8 cellular contexts compared by ENCODE assay signal in the genomic region with DNA sequence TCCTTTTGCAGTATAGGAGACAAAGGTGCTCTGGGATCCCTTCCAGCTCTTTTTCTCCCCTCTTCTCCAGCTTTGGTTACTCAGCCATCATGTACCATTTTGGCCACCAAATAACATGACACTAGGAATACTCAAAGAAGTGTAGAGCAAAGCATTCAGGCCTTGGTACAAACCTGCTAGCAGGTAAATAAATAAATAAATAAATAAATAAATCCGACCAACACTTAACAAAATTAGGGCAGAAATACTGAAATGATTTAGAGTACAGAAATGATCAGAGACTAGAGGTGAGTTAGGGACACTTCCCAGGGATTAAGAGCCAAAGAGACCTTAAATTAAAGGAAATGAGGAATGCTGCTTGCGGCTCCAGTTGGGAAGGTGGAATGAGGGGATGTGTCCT. TPM values are rescaled to one million over a fixed set of nuclear protein-coding genes. Genes with fewer than 3 reads are reported as not detected.
"Had no signal": no experiment of that assay in that cellular context is flagged by ENCODE, and none has a peak within 500 bp of the region (broad histone marks: within the 10 kb centered on the region; RNA-seq: fewer than 3 reads in every experiment).

No MANE protein-coding gene starts in this region.

- H3K9me3 Mint-ChIP-seq: IgD-negative memory B cell had no signal

- ATAC-seq: K562 had no signal

- H3K36me3 Mint-ChIP-seq: IgD-negative memory B cell had no signal

- H3K27ac ChIP-seq: HL-60 had no signal

- H3K27me3 Mint-ChIP-seq: IgD-negative memory B cell had no signal

- H3K4me3 ChIP-seq: K562 had no signal

- H3K4me3 Mint-ChIP-seq: IgD-negative memory B cell had no signal

- DNase-seq: KBM-7, KG1 had no signal

RNA-seq across cellular contexts. Expression of a gene that starts 17.7 kb away (rescaled TPM):
- total RNA-seq: HT-29 had no signal

RNA-seq across cellular contexts. Expression of a gene that starts 26.8 kb away (rescaled TPM):
- total RNA-seq: HepG2, HT-29, HT1080 had no signal
- polyA plus RNA-seq: HepG2, IgD-negative memory B cell had no signal
